ENCODE assay signal across 40 cellular contexts in genomic region chr16:19613834-19614233, GRCh38.
"Had no signal": no experiment of that assay in that cellular context is flagged by ENCODE, and none has a peak within 500 bp of the region (broad histone marks: within the 10 kb centered on the region; RNA-seq: fewer than 3 reads in every experiment).

No MANE protein-coding gene starts in this region.

- H3K4me3 Mint-ChIP-seq: activated B cell treated with CpG ODN at 0.5 μM for 24 hours; activated CD4-positive, alpha-beta memory T cell treated with anti-CD3 and anti-CD28 coated beads for 36 hours; activated CD8-positive, alpha-beta memory T cell treated with anti-CD3 and anti-CD28 coated beads, Interleukin-2, amount 10 ng/mL, durations not matched to agents 7 days and 5 days; activated naive CD8-positive, alpha-beta T cell treated with anti-CD3 and anti-CD28 coated beads, Interleukin-2, amount 10 ng/mL, durations not matched to agents 7 days and 5 days; activated T-cell treated with anti-CD3 and anti-CD28 coated beads, Interleukin-2, amount 50 U/mL, for 72 hours; activated T-helper 17 cell treated with anti-CD3 and anti-CD28 coated beads, Interleukin-2, amount 50 U/mL, for 72 hours; T-cell had no signal

- H3K9me3 Mint-ChIP-seq: activated B cell treated with CpG ODN at 0.5 μM for 24 hours; activated CD4-positive, alpha-beta memory T cell treated with anti-CD3 and anti-CD28 coated beads for 36 hours; activated naive CD8-positive, alpha-beta T cell treated with anti-CD3 and anti-CD28 coated beads, Interleukin-2, amount 10 ng/mL, durations not matched to agents 7 days and 5 days; activated T-cell treated with anti-CD3 and anti-CD28 coated beads, Interleukin-2, amount 50 U/mL, for 72 hours; activated T-helper 17 cell treated with anti-CD3 and anti-CD28 coated beads, Interleukin-2, amount 50 U/mL, for 72 hours; T-cell had no signal

- ATAC-seq: activated CD8-positive, alpha-beta memory T cell treated with anti-CD3 and anti-CD28 coated beads, Interleukin-2, amount 10 ng/mL, durations not matched to agents 7 days and 5 days; activated T-cell treated with anti-CD3 and anti-CD28 coated beads, Interleukin-2, amount 50 U/mL, for 72 hours; activated T-helper 17 cell treated with anti-CD3 and anti-CD28 coated beads, Interleukin-2, amount 50 U/mL, for 72 hours; PC-3; SK-N-SH treated with all-trans-retinoic acid at 6 μM for 48 hours; T-cell had no signal

- H3K9me3 ChIP-seq: adrenal gland, MG63, Peyer's patch had no signal

- H3K27me3 Mint-ChIP-seq: activated B cell treated with CpG ODN at 0.5 μM for 24 hours; activated CD4-positive, alpha-beta memory T cell treated with anti-CD3 and anti-CD28 coated beads for 36 hours; activated CD8-positive, alpha-beta memory T cell treated with anti-CD3 and anti-CD28 coated beads, Interleukin-2, amount 10 ng/mL, durations not matched to agents 7 days and 5 days; activated naive CD8-positive, alpha-beta T cell treated with anti-CD3 and anti-CD28 coated beads, Interleukin-2, amount 10 ng/mL, durations not matched to agents 7 days and 5 days; activated T-helper 17 cell treated with anti-CD3 and anti-CD28 coated beads, Interleukin-2, amount 50 U/mL, for 72 hours; T-cell had no signal

- H3K27ac ChIP-seq: adrenal gland, brain microvascular endothelial cell, Peyer's patch, VCaP had no signal

- DNase-seq: activated B cell treated with CpG ODN at 0.5 μM for 24 hours; activated CD4-positive, alpha-beta memory T cell treated with anti-CD3 and anti-CD28 coated beads for 36 hours; activated CD4-positive, alpha-beta T cell treated with anti-CD3 and anti-CD28 coated beads for 4 hours; activated CD4-positive, alpha-beta T cell treated with anti-CD3 and anti-CD28 coated beads, Interleukin-2, amount 50 U/mL, for 1 hour; activated CD4-positive, CD25-positive, alpha-beta regulatory T cell treated with anti-CD3 and anti-CD28 coated beads, Interleukin-2, amount 50 U/mL, for 72 hours; activated CD8-positive, alpha-beta memory T cell treated with anti-CD3 and anti-CD28 coated beads for 24 hours; activated CD8-positive, alpha-beta memory T cell treated with anti-CD3 and anti-CD28 coated beads, Interleukin-2, amount 10 ng/mL, durations not matched to agents 7 days and 5 days; activated effector memory CD4-positive, alpha-beta T cell treated with anti-CD3 and anti-CD28 coated beads, Interleukin-2, amount 50 U/mL, for 16 hours; activated naive CD4-positive, alpha-beta T cell; activated naive CD4-positive, alpha-beta T cell treated with anti-CD3 and anti-CD28 coated beads, Interleukin-2, amount 50 U/mL, for 16 hours; activated naive CD8-positive, alpha-beta T cell treated with anti-CD3 and anti-CD28 coated beads, Interleukin-2, amount 10 ng/mL, durations not matched to agents 7 days and 5 days; activated T-cell treated with anti-CD3 and anti-CD28 coated beads, Interleukin-2, amount 50 U/mL, for 1 hour; activated T-cell treated with anti-CD3 and anti-CD28 coated beads, Interleukin-2, amount 50 U/mL, for 72 hours; adrenal gland; anterior cingulate cortex; brain microvascular endothelial cell; central memory CD4-positive, alpha-beta T cell; Kasumi-1; KG1; MG63; NCI-H1048; NCI-H1105 treated with DMSO at 0.1 percent for 48 hours; NCI-H1436; NCI-H1694; NCI-H1930; NCI-H2081 treated with DMSO at 0.1 percent for 48 hours; NCI-H510A; NCI-H526; NCI-H748 treated with DMSO at 0.1 percent for 48 hours; NK-92 treated with Interleukin-12 subunit alpha and Interleukin-12 subunit beta, amount 100 ng/mL, for 24 hours; PC-3; Peyer's patch; RPMI8226; SHP77 treated with DMSO at 0.1 percent for 48 hours; T-cell; T-helper 2 cell; T-helper 9 cell had no signal

- H3K4me1 ChIP-seq: adrenal gland, Peyer's patch had no signal

- H3K27me3 ChIP-seq: adrenal gland, brain microvascular endothelial cell, MG63, Peyer's patch had no signal

- H3K4me3 ChIP-seq: adrenal gland, MG63, Peyer's patch had no signal

- H3K4me1 Mint-ChIP-seq: activated B cell treated with CpG ODN at 0.5 μM for 24 hours; activated CD8-positive, alpha-beta memory T cell treated with anti-CD3 and anti-CD28 coated beads, Interleukin-2, amount 10 ng/mL, durations not matched to agents 7 days and 5 days; activated T-helper 17 cell treated with anti-CD3 and anti-CD28 coated beads, Interleukin-2, amount 50 U/mL, for 72 hours; T-cell had no signal

- H3K27ac Mint-ChIP-seq: activated B cell treated with CpG ODN at 0.5 μM for 24 hours; activated CD4-positive, alpha-beta memory T cell treated with anti-CD3 and anti-CD28 coated beads for 36 hours; activated CD8-positive, alpha-beta memory T cell treated with anti-CD3 and anti-CD28 coated beads, Interleukin-2, amount 10 ng/mL, durations not matched to agents 7 days and 5 days; activated naive CD8-positive, alpha-beta T cell treated with anti-CD3 and anti-CD28 coated beads, Interleukin-2, amount 10 ng/mL, durations not matched to agents 7 days and 5 days; activated T-cell treated with anti-CD3 and anti-CD28 coated beads, Interleukin-2, amount 50 U/mL, for 72 hours; activated T-helper 17 cell treated with anti-CD3 and anti-CD28 coated beads, Interleukin-2, amount 50 U/mL, for 72 hours; T-cell had no signal
